Comparison of ENCODE assay signal across 1 cellular context in genomic region chr2:53593891-53594585, GRCh38.
A peak's percentile ranks its signal among the peaks of the same experiment; 100 is the strongest.
TF ChIP-seq lines count a peak whose summit lies in the region.

No MANE protein-coding gene starts in this region.

TF ChIP-seq in HEK293, 187 proteins besides CTCF, POLR2A, EP300 and RAD21 (continued from another document):
- TF ChIP-seq, protein P1, sequence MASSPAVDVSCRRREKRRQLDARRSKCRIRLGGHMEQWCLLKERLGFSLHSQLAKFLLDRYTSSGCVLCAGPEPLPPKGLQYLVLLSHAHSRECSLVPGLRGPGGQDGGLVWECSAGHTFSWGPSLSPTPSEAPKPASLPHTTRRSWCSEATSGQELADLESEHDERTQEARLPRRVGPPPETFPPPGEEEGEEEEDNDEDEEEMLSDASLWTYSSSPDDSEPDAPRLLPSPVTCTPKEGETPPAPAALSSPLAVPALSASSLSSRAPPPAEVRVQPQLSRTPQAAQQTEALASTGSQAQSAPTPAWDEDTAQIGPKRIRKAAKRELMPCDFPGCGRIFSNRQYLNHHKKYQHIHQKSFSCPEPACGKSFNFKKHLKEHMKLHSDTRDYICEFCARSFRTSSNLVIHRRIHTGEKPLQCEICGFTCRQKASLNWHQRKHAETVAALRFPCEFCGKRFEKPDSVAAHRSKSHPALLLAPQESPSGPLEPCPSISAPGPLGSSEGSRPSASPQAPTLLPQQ (tag by site-specific recombination; IDR thresholded peaks at IDR 0.05): no peak
- TF ChIP-seq, protein P2, sequence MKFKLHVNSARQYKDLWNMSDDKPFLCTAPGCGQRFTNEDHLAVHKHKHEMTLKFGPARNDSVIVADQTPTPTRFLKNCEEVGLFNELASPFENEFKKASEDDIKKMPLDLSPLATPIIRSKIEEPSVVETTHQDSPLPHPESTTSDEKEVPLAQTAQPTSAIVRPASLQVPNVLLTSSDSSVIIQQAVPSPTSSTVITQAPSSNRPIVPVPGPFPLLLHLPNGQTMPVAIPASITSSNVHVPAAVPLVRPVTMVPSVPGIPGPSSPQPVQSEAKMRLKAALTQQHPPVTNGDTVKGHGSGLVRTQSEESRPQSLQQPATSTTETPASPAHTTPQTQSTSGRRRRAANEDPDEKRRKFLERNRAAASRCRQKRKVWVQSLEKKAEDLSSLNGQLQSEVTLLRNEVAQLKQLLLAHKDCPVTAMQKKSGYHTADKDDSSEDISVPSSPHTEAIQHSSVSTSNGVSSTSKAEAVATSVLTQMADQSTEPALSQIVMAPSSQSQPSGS (tag by site-specific recombination; IDR thresholded peaks at IDR 0.05; ENCODE audit: low read depth): no peak
- TF ChIP-seq ZNF324 (tag by site-specific recombination; IDR thresholded peaks at IDR 0.05) (no peak), ZBTB48 (tag by site-specific recombination; IDR thresholded peaks at IDR 0.05) (no peak), ZNF510 (tag by site-specific recombination; IDR thresholded peaks at IDR 0.05; ENCODE audit: insufficient replicate concordance) (no peak), ZNF211 (tag by site-specific recombination; IDR thresholded peaks at IDR 0.05; ENCODE audit: low read depth) (no peak), ZEB2 (tag by site-specific recombination; IDR thresholded peaks at IDR 0.05) (no peak), ZNF585B (tag by site-specific recombination; IDR thresholded peaks at IDR 0.05) (no peak)
- TF ChIP-seq, protein P3, sequence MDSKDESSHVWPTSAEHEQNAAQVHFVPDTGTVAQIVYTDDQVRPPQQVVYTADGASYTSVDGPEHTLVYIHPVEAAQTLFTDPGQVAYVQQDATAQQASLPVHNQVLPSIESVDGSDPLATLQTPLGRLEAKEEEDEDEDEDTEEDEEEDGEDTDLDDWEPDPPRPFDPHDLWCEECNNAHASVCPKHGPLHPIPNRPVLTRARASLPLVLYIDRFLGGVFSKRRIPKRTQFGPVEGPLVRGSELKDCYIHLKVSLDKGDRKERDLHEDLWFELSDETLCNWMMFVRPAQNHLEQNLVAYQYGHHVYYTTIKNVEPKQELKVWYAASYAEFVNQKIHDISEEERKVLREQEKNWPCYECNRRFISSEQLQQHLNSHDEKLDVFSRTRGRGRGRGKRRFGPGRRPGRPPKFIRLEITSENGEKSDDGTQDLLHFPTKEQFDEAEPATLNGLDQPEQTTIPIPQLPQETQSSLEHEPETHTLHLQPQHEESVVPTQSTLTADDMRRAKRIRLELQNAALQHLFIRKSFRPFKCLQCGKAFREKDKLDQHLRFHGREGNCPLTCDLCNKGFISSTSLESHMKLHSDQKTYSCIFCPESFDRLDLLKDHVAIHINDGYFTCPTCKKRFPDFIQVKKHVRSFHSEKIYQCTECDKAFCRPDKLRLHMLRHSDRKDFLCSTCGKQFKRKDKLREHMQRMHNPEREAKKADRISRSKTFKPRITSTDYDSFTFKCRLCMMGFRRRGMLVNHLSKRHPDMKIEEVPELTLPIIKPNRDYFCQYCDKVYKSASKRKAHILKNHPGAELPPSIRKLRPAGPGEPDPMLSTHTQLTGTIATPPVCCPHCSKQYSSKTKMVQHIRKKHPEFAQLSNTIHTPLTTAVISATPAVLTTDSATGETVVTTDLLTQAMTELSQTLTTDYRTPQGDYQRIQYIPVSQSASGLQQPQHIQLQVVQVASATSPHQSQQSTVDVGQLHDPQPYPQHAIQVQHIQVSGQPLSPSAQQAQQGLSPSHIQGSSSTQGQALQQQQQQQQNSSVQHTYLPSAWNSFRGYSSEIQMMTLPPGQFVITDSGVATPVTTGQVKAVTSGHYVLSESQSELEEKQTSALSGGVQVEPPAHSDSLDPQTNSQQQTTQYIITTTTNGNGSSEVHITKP (tag by site-specific recombination; IDR thresholded peaks at IDR 0.05): 0 out of 2 replicates have a peak, but pooled peaks have one; percentile 13
- TF ChIP-seq, protein P4, sequence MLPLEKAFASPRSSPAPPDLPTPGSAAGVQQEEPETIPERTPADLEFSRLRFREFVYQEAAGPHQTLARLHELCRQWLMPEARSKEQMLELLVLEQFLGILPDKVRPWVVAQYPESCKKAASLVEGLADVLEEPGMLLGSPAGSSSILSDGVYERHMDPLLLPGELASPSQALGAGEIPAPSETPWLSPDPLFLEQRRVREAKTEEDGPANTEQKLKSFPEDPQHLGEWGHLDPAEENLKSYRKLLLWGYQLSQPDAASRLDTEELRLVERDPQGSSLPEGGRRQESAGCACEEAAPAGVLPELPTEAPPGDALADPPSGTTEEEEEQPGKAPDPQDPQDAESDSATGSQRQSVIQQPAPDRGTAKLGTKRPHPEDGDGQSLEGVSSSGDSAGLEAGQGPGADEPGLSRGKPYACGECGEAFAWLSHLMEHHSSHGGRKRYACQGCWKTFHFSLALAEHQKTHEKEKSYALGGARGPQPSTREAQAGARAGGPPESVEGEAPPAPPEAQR (tag by site-specific recombination; IDR thresholded peaks at IDR 0.05): no peak
